Comparison of ENCODE assay signal across 1 cellular context in the genomic region with DNA sequence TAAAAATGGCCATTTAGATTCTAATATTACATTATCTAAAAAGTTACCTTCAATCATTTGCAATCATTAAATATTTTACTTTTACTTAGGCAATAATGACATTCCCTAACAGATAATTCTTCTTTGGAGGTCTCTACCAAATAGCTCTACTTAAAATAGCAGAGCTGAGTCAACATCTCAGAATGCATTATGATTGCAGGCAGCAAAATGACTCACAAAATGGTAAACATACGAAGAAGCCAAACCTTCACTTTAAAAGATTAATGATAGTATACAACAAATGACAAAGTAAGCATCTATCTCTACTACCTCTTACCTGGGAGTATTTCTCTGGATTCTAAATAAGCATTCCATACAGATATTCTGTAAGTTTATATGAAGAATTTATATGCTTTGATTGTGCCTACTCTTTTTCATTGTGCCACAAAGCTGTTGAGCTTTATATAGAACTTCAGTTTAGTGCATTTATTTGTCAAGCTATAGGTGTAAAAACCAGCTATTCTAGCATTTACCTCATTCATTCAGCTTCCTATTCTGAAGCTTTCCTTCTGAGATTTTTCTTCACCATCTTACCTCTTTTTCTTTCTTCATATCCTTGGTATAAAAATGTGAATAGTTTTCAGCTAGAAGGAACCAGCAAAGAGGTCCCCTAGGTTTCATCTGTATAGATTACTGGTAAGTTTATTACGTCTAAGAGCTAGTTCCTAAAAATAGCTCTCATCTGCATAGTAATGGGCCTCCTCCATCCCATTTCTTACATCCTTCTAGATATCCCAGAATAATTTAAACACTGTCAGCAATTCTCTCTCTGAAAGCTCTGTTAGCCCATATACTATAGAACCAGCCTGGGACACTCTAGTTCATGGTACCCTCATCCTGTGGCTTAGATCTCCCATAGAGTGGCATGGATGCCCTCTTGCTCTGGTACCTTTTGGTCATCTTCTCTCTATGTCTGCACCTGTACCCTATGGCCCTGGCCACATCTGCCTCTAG.
TF ChIP-seq lines count a peak whose summit lies in the region.

No MANE protein-coding gene starts in this region.

TF ChIP-seq in GM23338, 12 proteins besides CTCF, POLR2A, EP300 and RAD21 (continued from another document):
- TF ChIP-seq, protein P1, sequence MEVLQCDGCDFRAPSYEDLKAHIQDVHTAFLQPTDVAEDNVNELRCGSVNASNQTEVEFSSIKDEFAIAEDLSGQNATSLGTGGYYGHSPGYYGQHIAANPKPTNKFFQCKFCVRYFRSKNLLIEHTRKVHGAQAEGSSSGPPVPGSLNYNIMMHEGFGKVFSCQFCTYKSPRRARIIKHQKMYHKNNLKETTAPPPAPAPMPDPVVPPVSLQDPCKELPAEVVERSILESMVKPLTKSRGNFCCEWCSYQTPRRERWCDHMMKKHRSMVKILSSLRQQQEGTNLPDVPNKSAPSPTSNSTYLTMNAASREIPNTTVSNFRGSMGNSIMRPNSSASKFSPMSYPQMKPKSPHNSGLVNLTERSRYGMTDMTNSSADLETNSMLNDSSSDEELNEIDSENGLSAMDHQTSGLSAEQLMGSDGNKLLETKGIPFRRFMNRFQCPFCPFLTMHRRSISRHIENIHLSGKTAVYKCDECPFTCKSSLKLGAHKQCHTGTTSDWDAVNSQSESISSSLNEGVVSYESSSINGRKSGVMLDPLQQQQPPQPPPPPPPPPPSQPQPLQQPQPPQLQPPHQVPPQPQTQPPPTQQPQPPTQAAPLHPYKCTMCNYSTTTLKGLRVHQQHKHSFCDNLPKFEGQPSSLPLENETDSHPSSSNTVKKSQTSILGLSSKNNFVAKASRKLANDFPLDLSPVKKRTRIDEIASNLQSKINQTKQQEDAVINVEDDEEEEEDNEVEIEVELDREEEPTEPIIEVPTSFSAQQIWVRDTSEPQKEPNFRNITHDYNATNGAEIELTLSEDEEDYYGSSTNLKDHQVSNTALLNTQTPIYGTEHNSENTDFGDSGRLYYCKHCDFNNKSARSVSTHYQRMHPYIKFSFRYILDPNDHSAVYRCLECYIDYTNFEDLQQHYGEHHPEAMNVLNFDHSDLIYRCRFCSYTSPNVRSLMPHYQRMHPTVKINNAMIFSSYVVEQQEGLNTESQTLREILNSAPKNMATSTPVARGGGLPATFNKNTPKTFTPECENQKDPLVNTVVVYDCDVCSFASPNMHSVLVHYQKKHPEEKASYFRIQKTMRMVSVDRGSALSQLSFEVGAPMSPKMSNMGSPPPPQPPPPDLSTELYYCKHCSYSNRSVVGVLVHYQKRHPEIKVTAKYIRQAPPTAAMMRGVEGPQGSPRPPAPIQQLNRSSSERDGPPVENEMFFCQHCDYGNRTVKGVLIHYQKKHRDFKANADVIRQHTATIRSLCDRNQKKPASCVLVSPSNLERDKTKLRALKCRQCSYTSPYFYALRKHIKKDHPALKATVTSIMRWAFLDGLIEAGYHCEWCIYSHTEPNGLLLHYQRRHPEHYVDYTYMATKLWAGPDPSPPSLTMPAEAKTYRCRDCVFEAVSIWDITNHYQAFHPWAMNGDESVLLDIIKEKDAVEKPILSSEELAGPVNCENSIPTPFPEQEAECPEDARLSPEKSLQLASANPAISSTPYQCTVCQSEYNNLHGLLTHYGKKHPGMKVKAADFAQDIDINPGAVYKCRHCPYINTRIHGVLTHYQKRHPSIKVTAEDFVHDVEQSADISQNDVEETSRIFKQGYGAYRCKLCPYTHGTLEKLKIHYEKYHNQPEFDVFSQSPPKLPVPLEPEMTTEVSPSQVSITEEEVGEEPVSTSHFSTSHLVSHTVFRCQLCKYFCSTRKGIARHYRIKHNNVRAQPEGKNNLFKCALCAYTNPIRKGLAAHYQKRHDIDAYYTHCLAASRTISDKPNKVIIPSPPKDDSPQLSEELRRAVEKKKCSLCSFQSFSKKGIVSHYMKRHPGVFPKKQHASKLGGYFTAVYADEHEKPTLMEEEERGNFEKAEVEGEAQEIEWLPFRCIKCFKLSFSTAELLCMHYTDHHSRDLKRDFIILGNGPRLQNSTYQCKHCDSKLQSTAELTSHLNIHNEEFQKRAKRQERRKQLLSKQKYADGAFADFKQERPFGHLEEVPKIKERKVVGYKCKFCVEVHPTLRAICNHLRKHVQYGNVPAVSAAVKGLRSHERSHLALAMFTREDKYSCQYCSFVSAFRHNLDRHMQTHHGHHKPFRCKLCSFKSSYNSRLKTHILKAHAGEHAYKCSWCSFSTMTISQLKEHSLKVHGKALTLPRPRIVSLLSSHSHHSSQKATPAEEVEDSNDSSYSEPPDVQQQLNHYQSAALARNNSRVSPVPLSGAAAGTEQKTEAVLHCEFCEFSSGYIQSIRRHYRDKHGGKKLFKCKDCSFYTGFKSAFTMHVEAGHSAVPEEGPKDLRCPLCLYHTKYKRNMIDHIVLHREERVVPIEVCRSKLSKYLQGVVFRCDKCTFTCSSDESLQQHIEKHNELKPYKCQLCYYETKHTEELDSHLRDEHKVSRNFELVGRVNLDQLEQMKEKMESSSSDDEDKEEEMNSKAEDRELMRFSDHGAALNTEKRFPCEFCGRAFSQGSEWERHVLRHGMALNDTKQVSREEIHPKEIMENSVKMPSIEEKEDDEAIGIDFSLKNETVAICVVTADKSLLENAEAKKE (CRISPR knock-in tag; IDR thresholded peaks at IDR 0.05) = no peak
